8 cellular contexts compared by ENCODE assay signal in the genomic region with DNA sequence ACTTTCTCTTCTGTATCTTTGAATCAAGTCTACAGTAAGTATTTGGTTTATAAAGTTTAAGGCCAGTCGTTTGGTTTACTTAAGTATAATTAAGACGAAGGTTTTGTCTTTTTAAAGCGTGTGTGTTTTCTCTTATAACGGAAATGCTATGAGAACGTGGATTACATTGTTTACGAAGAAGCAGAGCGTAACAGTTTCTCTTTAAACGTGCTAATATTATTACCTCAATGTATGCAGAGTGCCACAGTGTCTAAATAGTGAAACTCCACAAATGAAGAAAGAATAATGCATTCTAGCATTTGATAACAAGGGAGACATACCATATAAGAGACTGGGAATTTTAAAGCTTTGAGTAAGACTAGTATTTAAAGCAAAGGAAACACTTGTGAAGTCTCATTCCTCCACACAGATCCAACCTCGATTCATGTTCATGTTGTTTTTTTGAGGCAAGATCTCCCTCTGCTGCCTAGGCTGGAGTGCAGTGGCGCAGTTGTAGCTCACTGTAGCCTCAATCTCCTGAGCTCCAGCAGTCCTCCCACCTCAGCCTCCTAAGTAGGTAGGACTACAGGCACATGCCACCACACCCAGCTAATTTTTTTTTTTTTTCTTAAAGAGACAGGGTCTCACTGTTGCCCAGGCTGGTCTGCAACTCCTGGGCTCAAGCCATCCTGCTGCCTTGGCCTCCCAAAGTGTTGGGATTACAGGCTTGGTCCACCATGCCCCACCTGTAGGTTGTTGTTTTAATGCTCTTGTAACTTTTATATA. TPM values are rescaled to one million over a fixed set of nuclear protein-coding genes. Genes with fewer than 3 reads are reported as not detected.
DNase-seq lines count a peak whose midpoint lies in the region; ATAC-seq and TF ChIP-seq lines count a peak whose summit lies in the region.

No MANE protein-coding gene starts in this region.

- H3K9me3 ChIP-seq in heart right ventricle: no peaks in the 10 kb centered on the region
- H3K9me3 ChIP-seq in PC-3 (ENCODE audit: low read length): no peaks in the 10 kb centered on the region
- no peaks in the 10 kb centered on the region for H3K9me3 ChIP-seq in iPS-18a (ENCODE audit: control insufficient read depth, low read depth, low read length)

- H3K4me1 Mint-ChIP-seq in activated naive CD8-positive, alpha-beta T cell (ENCODE audit: low read depth): peaks cover 38% of the 10 kb centered on the region

- peaks cover 2% of the 10 kb centered on the region for H3K36me3 Mint-ChIP-seq in activated naive CD8-positive, alpha-beta T cell

- peak overlapping the region; percentile 94 for H3K4me3 Mint-ChIP-seq in activated naive CD8-positive, alpha-beta T cell

- H3K4me1 ChIP-seq in heart right ventricle (peaks cover 0 to 33% (median 20%) of the 10 kb centered on the region in 9 donors), PC-3 (ENCODE audit: insufficient read depth, low read length) (0 out of 2 replicates have a peak, but pooled peaks cover 9% of the 10 kb centered on the region), iPS-18a (ENCODE audit: control insufficient read depth, low read depth, low read length) (peaks cover 4% of the 10 kb centered on the region)

- ATAC-seq in heart right ventricle: no peak
- ATAC-seq in Right ventricle myocardium superior (ENCODE audit: poor library complexity): no peak
- ATAC-seq in PC-3: peak; percentile 2; the same call in 1 of the 2 replicates
- no peak for ATAC-seq in GM18520 (IDR thresholded peaks at IDR 0.05; ENCODE audit: unreplicated experiment)
- ATAC-seq in HG03159 (IDR thresholded peaks at IDR 0.05; ENCODE audit: unreplicated experiment): no peak

- peak overlapping the region; percentile 93 for H3K4me2 ChIP-seq in PC-3 (ENCODE audit: low read length)

- H3K27ac ChIP-seq in heart right ventricle (peak overlapping the region in 9 of 10 donors; percentile 47 to 89 (median 75)), PC-3 (ENCODE audit: low read length) (no peak overlapping the region), iPS-18a (ENCODE audit: low read length) (no peak overlapping the region)

- intact Hi-C loops in heart right ventricle (cut with DNase I): no loop called here
- intact Hi-C loops in Right ventricle myocardium superior (cut with DNase I): no loop called here
- intact Hi-C loops in PC-3 (cut with micrococcal nuclease): no loop called here

- no peaks in the 10 kb centered on the region for H3K9me2 ChIP-seq in PC-3 (replicated peaks; ENCODE audit: low read length)

- BruUV-seq in PC-3 (replicated peaks; lab: Mats Ljungman, UMichigan): TSS peak; percentile 57

- peaks cover 8% of the 10 kb centered on the region; the same call in 1 of the 2 replicates for H4K20me1 ChIP-seq in PC-3 (ENCODE audit: low read length)

- H2AFZ ChIP-seq in PC-3 (ENCODE audit: low read length): 0 out of 2 replicates have a peak overlapping the region, but pooled peaks have one; percentile 47

- no peak for DNase-seq in heart right ventricle
- no peak for DNase-seq in Right ventricle myocardium superior
- DNase-seq in PC-3: peak; percentile 33
- peak; percentile 33 for DNase-seq in stimulated activated CD4-positive, alpha-beta T cell treated with anti-CD3 and anti-CD28 coated beads, Interleukin-1b, Interleukin-23, amount 100 ng/mL, for 48 hours

- H3K9ac ChIP-seq in PC-3 (ENCODE audit: low read length): peak overlapping the region; percentile 77
- peak overlapping the region; percentile 56 for H3K9ac ChIP-seq in iPS-18a (ENCODE audit: low read length)

- H3F3A ChIP-seq in PC-3 (ENCODE audit: low read length, unreplicated experiment): no peaks in the 10 kb centered on the region

- peak in 5 of 9 donors; percentile 31 to 47 (median 45) for TF ChIP-seq CTCF in heart right ventricle (IDR thresholded peaks at IDR 0.05)
- TF ChIP-seq CTCF in PC-3 (conservative IDR thresholded peaks at IDR 0.05; ENCODE audit: low read depth, low read length): peak; percentile 33; the same call in 1 of the 2 replicates

- H3K9me3 Mint-ChIP-seq in activated naive CD8-positive, alpha-beta T cell (ENCODE audit: low read depth): no peaks in the 10 kb centered on the region

- H3K27me3 Mint-ChIP-seq in activated naive CD8-positive, alpha-beta T cell: no peaks in the 10 kb centered on the region

- CTCF ChIA-PET in PC-3 (lab: Charles Lee): interaction anchor here (0.5 to 1.0 kb wide), 3 partner anchors 56 to 138 kb away, joined by 4 to 11 read pairs (median 6); no protein-coding TSS in a partner anchor

- POLR2A ChIA-PET in PC-3 (lab: Charles Lee; ENCODE audit: unreplicated experiment): interaction anchor here (0.5 to 0.6 kb wide), 2 partner anchors 41 to 109 kb away, joined by 5 to 7 read pairs; no protein-coding TSS in a partner anchor

- 13 to 23% methylated on average over 10 of the region's 10 CpGs for WGBS in heart right ventricle, 2 donors

- peaks cover 0 to 4% (median 0%) of the 10 kb centered on the region in 9 donors for H3K36me3 ChIP-seq in heart right ventricle
- no peaks in the 10 kb centered on the region for H3K36me3 ChIP-seq in PC-3 (ENCODE audit: low read depth, low read length)
- H3K36me3 ChIP-seq in iPS-18a (ENCODE audit: control insufficient read depth, low read depth, low read length): peaks cover 4% of the 10 kb centered on the region

- H3K4me3 ChIP-seq in heart right ventricle (peak overlapping the region; percentile 47 to 81 (median 61)), PC-3 (ENCODE audit: low read length) (peak overlapping the region; percentile 81), iPS-18a (ENCODE audit: low read length) (peak overlapping the region; percentile 63)

- H3K27ac Mint-ChIP-seq in activated naive CD8-positive, alpha-beta T cell: peak overlapping the region; percentile 93

- H3K27me3 ChIP-seq in heart right ventricle (no peaks in the 10 kb centered on the region), PC-3 (ENCODE audit: low read length) (no peaks in the 10 kb centered on the region), iPS-18a (ENCODE audit: control insufficient read depth, insufficient read depth, low read length) (no peaks in the 10 kb centered on the region)

- peaks cover 72% of the 10 kb centered on the region for H3K79me2 ChIP-seq in PC-3 (ENCODE audit: low read length)

RNA-seq across cellular contexts. Expression of a gene that starts 1.6 kb away (rescaled TPM):
- total RNA-seq in heart right ventricle (1 to 10 TPM; 3.9 to 6.4 (median 5.1) TPM), Right ventricle myocardium superior (4.1 TPM), PC-3 (2014; rRNA removed) (3.9 and 5.6 TPM in 2 replicates)
- polyA plus RNA-seq in heart right ventricle: 1 to 10 TPM; 2.4 to 3.0 TPM

RNA-seq across cellular contexts. Expression of a gene that starts 47.3 kb away (rescaled TPM):
- total RNA-seq in heart right ventricle (10 to 100 TPM; 48.9 to 67.9 (median 55.8) TPM), Right ventricle myocardium superior (55.6 TPM), PC-3 (2014; rRNA removed) (239 and 325 TPM in 2 replicates)
- 10 to 100 TPM; 26.0 to 26.2 TPM for polyA plus RNA-seq in heart right ventricle

Comparison
In these comparisons a context has a peak if more than half of its experiments do, and no peak if none do; other contexts are left out.
1. DNase-seq: peak in PC-3 (single experiment) and stimulated activated CD4-positive, alpha-beta T cell treated with anti-CD3 and anti-CD28 coated beads, Interleukin-1b, Interleukin-23, amount 100 ng/mL, for 48 hours (single experiment); none in heart right ventricle (0 of 2) and Right ventricle myocardium superior (single experiment).
2. H3K27ac ChIP-seq: peak in heart right ventricle (9 of 10); none in PC-3 (single experiment) and iPS-18a (single experiment).
3. Peak in every context shown above with its lines, with median percentiles within 50 percentile points of each other: H3K4me3 ChIP-seq.